ENCODE assay signal across 22 cellular contexts in genomic region chr12:59583003-59583712, GRCh38.
"Had no signal": no experiment of that assay in that cellular context is flagged by ENCODE, and none has a peak within 500 bp of the region (broad histone marks: within the 10 kb centered on the region; RNA-seq: fewer than 3 reads in every experiment).

No MANE protein-coding gene starts in this region.

- H3K27me3 ChIP-seq: brain microvascular endothelial cell had no signal

- H3K4me3 ChIP-seq: cardiac muscle cell, PC-9 had no signal

- H3K27ac ChIP-seq: brain microvascular endothelial cell, cardiac muscle cell, PC-9, VCaP had no signal

- H3K36me3 ChIP-seq: brain microvascular endothelial cell, cardiac muscle cell had no signal

- DNase-seq: activated CD4-positive, alpha-beta T cell treated with anti-CD3 and anti-CD28 coated beads, Interleukin-2, amount 50 U/mL, for 48 hours; activated CD4-positive, CD25-positive, alpha-beta regulatory T cell; activated CD8-positive, alpha-beta memory T cell treated with anti-CD3 and anti-CD28 coated beads, Interleukin-2, amount 50 U/mL, for 4 hours; activated gamma-delta T cell treated with Interleukin-2 at 50 U/mL for 16 hours; activated naive CD4-positive, alpha-beta T cell treated with anti-CD3 and anti-CD28 coated beads, Interleukin-2, amount 50 U/mL, for 16 hours; activated T-cell treated with anti-CD3 and anti-CD28 coated beads, Interleukin-2, amount 50 U/mL, for 1 hour; brain microvascular endothelial cell; IMR-90; Kasumi-1; KBM-7; NCI-H1105 treated with DMSO at 0.1 percent for 48 hours; NCI-H1436 treated with DMSO at 0.1 percent for 48 hours; NCI-H187; NCI-H2081; NCI-H510A treated with DMSO at 0.1 percent for 48 hours; NCI-H69; PC-9; SHP77 treated with DMSO at 0.1 percent for 48 hours; T1000 had no signal

- H3K27ac Mint-ChIP-seq: T-helper 1 cell treated with Interleukin-12 subunit alpha and Interleukin-12 subunit beta and Interleukin-4 antibody, amounts not matched to agents 30 μg/mL and 1 μg/mL, for 36 hours had no signal

- H3K4me2 ChIP-seq: PC-9 had no signal

- H3K4me3 Mint-ChIP-seq: T-helper 1 cell treated with Interleukin-12 subunit alpha and Interleukin-12 subunit beta and Interleukin-4 antibody, amounts not matched to agents 30 μg/mL and 1 μg/mL, for 36 hours had no signal
